1 cellular context compared by ENCODE assay signal in the genomic region with DNA sequence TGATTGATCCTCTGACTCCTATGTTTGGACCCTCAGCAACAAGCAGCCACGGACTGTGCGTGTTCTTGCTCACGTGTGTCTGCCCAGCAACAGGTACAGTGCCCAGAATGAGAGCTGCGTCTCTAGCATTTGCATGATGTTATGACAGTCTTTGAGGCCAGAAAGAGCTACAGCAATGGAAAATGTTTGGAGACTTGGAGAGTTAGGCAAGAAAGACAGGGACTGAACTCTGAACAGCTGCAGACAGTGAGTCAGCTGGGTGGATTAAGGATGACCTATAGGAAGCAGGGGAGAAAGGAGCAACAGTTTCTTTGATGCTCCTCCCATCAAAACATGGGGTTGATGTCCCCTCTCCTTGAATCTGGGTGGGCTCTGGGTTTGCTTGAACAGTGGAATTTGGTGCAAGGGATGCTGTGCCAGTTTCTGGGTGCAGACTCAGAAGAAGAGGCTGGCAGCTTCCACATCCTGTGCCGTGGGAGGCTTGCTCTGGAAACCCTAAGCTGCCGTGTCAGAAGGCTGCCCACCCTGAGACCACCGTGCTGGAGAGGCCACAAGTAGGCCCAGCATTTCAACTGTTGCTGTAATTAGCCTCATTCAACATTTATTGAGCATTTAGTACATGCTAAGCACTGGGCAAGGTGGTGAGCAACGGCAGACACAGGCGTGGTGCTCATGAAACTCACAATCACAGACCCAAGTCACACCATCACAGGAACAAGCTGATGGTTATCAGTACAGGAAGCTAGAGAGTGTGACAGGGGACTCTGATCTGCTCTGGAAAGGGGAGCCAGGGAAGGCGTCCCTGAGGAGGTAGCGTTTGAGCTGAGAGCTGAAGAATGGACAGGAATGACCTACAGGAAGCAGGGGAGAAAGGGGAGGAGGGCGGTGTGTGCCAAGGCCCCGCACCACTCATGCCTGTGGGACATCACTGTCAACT.
A peak's percentile ranks its signal among the peaks of the same experiment; 100 is the strongest.
TF ChIP-seq lines count a peak whose summit lies in the region.

No MANE protein-coding gene starts in this region.

TF ChIP-seq in IMR-90, 13 proteins besides CTCF, POLR2A, EP300 and RAD21:
- peak; percentile 88 for TF ChIP-seq CEBPB (IDR thresholded peaks at IDR 0.05; ENCODE audit: low read depth, low read length)
- peak; percentile 64 for TF ChIP-seq FOS (IDR thresholded peaks at IDR 0.05; ENCODE audit: low read depth, low read length)
- TF ChIP-seq MAZ (IDR thresholded peaks at IDR 0.05; ENCODE audit: borderline replicate concordance, low read depth, low read length), result no peak
- peak; percentile 18; the same call in 1 of the 2 replicates for TF ChIP-seq NFE2L2 (IDR thresholded peaks at IDR 0.05; ENCODE audit: low read depth, low read length)
